Comparison of ENCODE assay signal across 16 cellular contexts in the genomic region with DNA sequence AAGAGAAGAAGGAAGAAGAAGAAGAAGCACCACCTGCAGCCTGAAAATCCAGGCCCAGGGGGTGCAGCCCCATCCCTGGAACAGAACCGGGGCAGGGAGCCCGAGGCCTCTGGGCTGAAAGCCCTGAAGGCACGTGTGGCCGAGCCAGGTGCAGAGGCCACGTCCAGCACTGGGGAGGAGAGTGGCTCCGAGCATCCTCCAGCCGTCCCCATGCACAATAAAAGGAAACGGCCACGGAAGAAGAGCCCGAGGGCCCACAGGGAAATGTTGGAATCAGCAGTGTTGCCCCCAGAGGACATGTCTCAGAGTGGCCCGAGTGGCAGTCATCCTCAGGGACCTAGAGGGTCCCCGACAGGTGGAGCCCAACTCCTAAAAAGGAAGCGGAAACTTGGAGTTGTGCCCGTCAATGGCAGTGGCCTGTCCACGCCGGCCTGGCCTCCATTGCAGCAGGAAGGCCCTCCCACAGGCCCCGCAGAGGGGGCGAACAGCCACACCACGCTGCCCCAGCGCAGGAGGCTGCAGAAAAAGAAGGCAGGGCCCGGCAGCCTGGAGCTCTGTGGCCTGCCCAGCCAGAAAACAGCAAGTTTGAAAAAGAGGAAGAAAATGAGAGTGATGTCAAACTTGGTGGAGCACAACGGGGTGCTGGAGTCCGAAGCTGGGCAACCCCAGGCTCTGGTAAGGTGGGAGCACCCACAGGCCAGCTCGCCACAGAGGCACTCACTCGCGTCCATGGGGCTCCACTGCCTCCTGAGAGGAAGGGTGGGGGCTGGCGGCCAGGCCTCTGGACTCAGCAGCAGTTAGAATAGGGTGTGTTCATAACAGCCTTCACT. TPM values are rescaled to one million over a fixed set of nuclear protein-coding genes. Genes with fewer than 3 reads are reported as not detected.
A peak's percentile ranks its signal among the peaks of the same experiment; 100 is the strongest.
DNase-seq lines count a peak whose midpoint lies in the region; ATAC-seq and TF ChIP-seq lines count a peak whose summit lies in the region.
"Had no signal": no experiment of that assay in that cellular context is flagged by ENCODE, and none has a peak within 500 bp of the region (broad histone marks: within the 10 kb centered on the region; RNA-seq: fewer than 3 reads in every experiment).

No MANE protein-coding gene starts in this region.

- intact Hi-C loops in Right ventricle myocardium superior (cut with DNase I) (no loop called here), left ventricle myocardium superior (cut with micrococcal nuclease) (no loop called here)

- no peak for TF ChIP-seq CTCF in right atrium auricular region (IDR thresholded peaks at IDR 0.05)

- no peaks in the 10 kb centered on the region for H3K27me3 Mint-ChIP-seq in T-helper 17 cell
- H3K27me3 Mint-ChIP-seq: naive thymus-derived CD4-positive, alpha-beta T cell had no signal

- H3K36me3 ChIP-seq in right atrium auricular region (peaks cover 89% of the 10 kb centered on the region), subcutaneous abdominal adipose tissue (ENCODE audit: control insufficient read depth in 5 of 5, insufficient read depth in 5 of 5, low read length in 5 of 5) (peaks cover 6 to 90% (median 79%) of the 10 kb centered on the region in 5 donors)

- peak; percentile 34 for ATAC-seq in Right ventricle myocardium superior (ENCODE audit: poor library complexity)
- ATAC-seq in T-helper 17 cell: peak; percentile 32
- ATAC-seq in left ventricle myocardium superior: peak; percentile 49
- ATAC-seq: GM23338; naive thymus-derived CD4-positive, alpha-beta T cell had no signal

- H3K4me3 ChIP-seq in right atrium auricular region (no peak overlapping the region), subcutaneous abdominal adipose tissue (ENCODE audit: low read depth in 1 of 5, low read length in 5 of 5) (no peak overlapping the region)
- H3K4me3 ChIP-seq: cardiac muscle cell, GM23338, stomach had no signal

- H3K4me3 Mint-ChIP-seq in T-helper 17 cell: no peak overlapping the region
- H3K4me3 Mint-ChIP-seq: GM23338; naive thymus-derived CD4-positive, alpha-beta T cell; T-helper 1 cell treated with Interleukin-12 subunit alpha and Interleukin-12 subunit beta and Interleukin-4 antibody, amounts not matched to agents 30 μg/mL and 1 μg/mL, for 36 hours had no signal

- H3K27ac ChIP-seq in right atrium auricular region (no peak overlapping the region), subcutaneous abdominal adipose tissue (ENCODE audit: low read depth, low read length) (peak overlapping the region; percentile 86)

- H3K9ac ChIP-seq in subcutaneous abdominal adipose tissue (ENCODE audit: low read length in 5 of 5): peak overlapping the region in 1 of 5 donors; percentile 5

- H3K27ac Mint-ChIP-seq in T-helper 17 cell: peak overlapping the region; percentile 32
- H3K27ac Mint-ChIP-seq: GM23338; T-helper 1 cell treated with Interleukin-12 subunit alpha and Interleukin-12 subunit beta and Interleukin-4 antibody, amounts not matched to agents 30 μg/mL and 1 μg/mL, for 36 hours had no signal

- DNase-seq in Right ventricle myocardium superior: no peak
- DNase-seq in right atrium auricular region (ENCODE audit: low spot score): no peak
- DNase-seq in T-helper 17 cell: no peak
- DNase-seq in left ventricle myocardium superior: no peak
- DNase-seq in EL: no peak
- no peak for DNase-seq in activated gamma-delta T cell treated with Interleukin-2 at 50 U/mL for 16 hours
- DNase-seq in A172 (ENCODE audit: low spot score): no peak
- DNase-seq: activated CD4-positive, alpha-beta T cell treated with anti-CD3 and anti-CD28 coated beads for 1 hour; GF-D8; naive thymus-derived CD4-positive, alpha-beta T cell; NCI-H146; stomach had no signal

- H3K4me1 Mint-ChIP-seq in T-helper 17 cell: peaks cover 2% of the 10 kb centered on the region
- H3K4me1 Mint-ChIP-seq: GM23338 had no signal

- peaks cover 6% of the 10 kb centered on the region for H3K36me3 Mint-ChIP-seq in T-helper 17 cell (ENCODE audit: low read depth)

- H3K4me1 ChIP-seq in right atrium auricular region (no peaks in the 10 kb centered on the region), subcutaneous abdominal adipose tissue (ENCODE audit: control insufficient read depth in 5 of 5, insufficient read depth in 5 of 5, low read length in 5 of 5) (peaks cover 0 to 53% (median 39%) of the 10 kb centered on the region in 5 donors)
- H3K4me1 ChIP-seq: stomach had no signal

- H3K9me3 ChIP-seq in right atrium auricular region: no peaks in the 10 kb centered on the region
- H3K9me3 ChIP-seq in T-helper 17 cell (ENCODE audit: control insufficient read depth, low read length, poor library complexity, severe bottlenecking): no peaks in the 10 kb centered on the region
- H3K9me3 ChIP-seq in subcutaneous abdominal adipose tissue (ENCODE audit: control insufficient read depth in 5 of 5, low read length in 5 of 5): no peaks in the 10 kb centered on the region
- H3K9me3 ChIP-seq: stomach had no signal

- H3K27me3 ChIP-seq in right atrium auricular region (no peaks in the 10 kb centered on the region), subcutaneous abdominal adipose tissue (ENCODE audit: control insufficient read depth in 5 of 5, insufficient read depth in 4 of 5, low read length in 5 of 5) (no peaks in the 10 kb centered on the region)
- H3K27me3 ChIP-seq: cardiac muscle cell, stomach had no signal

RNA-seq across cellular contexts. Expression of gene RRP1B, which starts 28.4 kb away (rescaled TPM):
- 8.4 TPM for total RNA-seq in Right ventricle myocardium superior
- total RNA-seq in right atrium auricular region: 10 to 100 TPM; 10.5 to 16.0 TPM
- total RNA-seq in T-helper 17 cell: 10 to 100 TPM; 30.3 to 30.6 TPM
- 9.9 TPM for total RNA-seq in left ventricle myocardium superior
- total RNA-seq in A172 (2014; rRNA removed; shearing (Covaris generic)): 61.0 and 70.9 TPM in 2 replicates

RNA-seq across cellular contexts. Expression of gene HSF2BP, which starts 28.5 kb away (rescaled TPM):
- total RNA-seq in Right ventricle myocardium superior (not detected), right atrium auricular region (under 1 TPM; 0.44 to 0.67 TPM), T-helper 17 cell (under 1 TPM; 0.20 to 0.37 TPM), left ventricle myocardium superior (not detected)
- total RNA-seq in A172 (2014; rRNA removed; shearing (Covaris generic)): 8.8 and 9.1 TPM in 2 replicates

RNA-seq across cellular contexts. Expression of gene PDXK, which starts 31.1 kb away (rescaled TPM):
- total RNA-seq in Right ventricle myocardium superior: 93.8 TPM
- total RNA-seq in right atrium auricular region: 10 to 100 TPM; 29.1 to 45.7 TPM
- total RNA-seq in T-helper 17 cell: 100 to 1,000 TPM in 1 of 2 donors, 10 to 100 TPM in 1; 93.1 to 106 TPM
- 117 TPM for total RNA-seq in left ventricle myocardium superior
- total RNA-seq in A172 (2014; rRNA removed; shearing (Covaris generic)): 313 and 330 TPM in 2 replicates
